29 cellular contexts compared by ENCODE assay signal in genomic region chr4:100244347-100244746, GRCh38. TPM values are rescaled to one million over a fixed set of nuclear protein-coding genes. Genes with fewer than 3 reads are reported as not detected.
DNase-seq lines count a peak whose midpoint lies in the region; ATAC-seq, FAIRE-seq and TF ChIP-seq lines count a peak whose summit lies in the region.
"Had no signal": no experiment of that assay in that cellular context is flagged by ENCODE, and none has a peak within 500 bp of the region (broad histone marks: within the 10 kb centered on the region; RNA-seq: fewer than 3 reads in every experiment).

No MANE protein-coding gene starts in this region.

- peak; percentile 60 for FAIRE-seq in bronchial epithelial cell (lab: Jason Lieb, UNC)
- FAIRE-seq in urothelium cell line (lab: Jason Lieb, UNC) = peak; percentile 85
- FAIRE-seq: A204.1, GM12878, GM12892, GM19239 had no signal

- H3K36me3 ChIP-seq in bronchial epithelial cell (ENCODE audit: control insufficient read depth, insufficient read depth, low read length) = no peaks in the 10 kb centered on the region
- H3K36me3 ChIP-seq: BE2C, BLaER1 had no signal

- TF ChIP-seq CTCF in bronchial epithelial cell (IDR thresholded peaks at IDR 0.05; ENCODE audit: insufficient read depth, low read length, severe bottlenecking) (no peak), neural crest cell (conservative IDR thresholded peaks at IDR 0.05) (no peak), GM13977 (IDR thresholded peaks at IDR 0.05; ENCODE audit: extremely low read depth, insufficient read depth, missing control alignments) (no peak)

- in situ Hi-C loops in GM13977 (cut with MboI; ENCODE audit: low pct_unique_long_range_greater_than_20kb, low sequenced_read_pairs, unreplicated experiment) = no loop called here

- H3K4me1 Mint-ChIP-seq in neural crest cell = no peaks in the 10 kb centered on the region
- H3K4me1 Mint-ChIP-seq in stimulated activated effector memory CD8-positive, alpha-beta T cell treated with anti-CD3 and anti-CD28 coated beads, Interleukin-12 subunit alpha, Interleukin-12 subunit beta, amount 100 ng/mL, for 72 hours = peaks cover 9% of the 10 kb centered on the region
- peaks cover 7% of the 10 kb centered on the region for H3K4me1 Mint-ChIP-seq in activated CD4-positive, alpha-beta memory T cell treated with anti-CD3 and anti-CD28 coated beads, Interleukin-2, amount 10 ng/mL, durations not matched to agents 7 days and 5 days
- H3K4me1 Mint-ChIP-seq: CD14-positive monocyte had no signal

- DNase-seq in bronchial epithelial cell (ENCODE audit: low read depth) = no peak
- no peak for DNase-seq in neural crest cell (ENCODE audit: low read depth, low spot score)
- no peak for DNase-seq in stimulated activated effector memory CD8-positive, alpha-beta T cell treated with anti-CD3 and anti-CD28 coated beads, Interleukin-12 subunit alpha, Interleukin-12 subunit beta, amount 100 ng/mL, for 72 hours (ENCODE audit: low spot score in 2 of 2)
- no peak for DNase-seq in urothelium cell line (ENCODE audit: low spot score)
- no peak for DNase-seq in activated CD4-positive, alpha-beta memory T cell treated with anti-CD3 and anti-CD28 coated beads, Interleukin-2, amount 10 ng/mL, durations not matched to agents 7 days and 5 days
- no peak for DNase-seq in GM13977 (ENCODE audit: low spot score)
- DNase-seq: 8988T; ACHN; BE2C; C1 segment of cervical spinal cord; CD4-positive, alpha-beta memory T cell; CD4-positive, CD25-positive, alpha-beta regulatory T cell; CD8-positive, alpha-beta memory T cell; COR-L47; DMS 273 treated with DMSO at 0.1 percent for 48 hours; DMS153; DMS53; DMS79; DND-41; EL; GDM1 had no signal

- no peak overlapping the region for H3K4me3 Mint-ChIP-seq in neural crest cell
- no peak overlapping the region for H3K4me3 Mint-ChIP-seq in stimulated activated effector memory CD8-positive, alpha-beta T cell treated with anti-CD3 and anti-CD28 coated beads, Interleukin-12 subunit alpha, Interleukin-12 subunit beta, amount 100 ng/mL, for 72 hours
- no peak overlapping the region for H3K4me3 Mint-ChIP-seq in activated CD4-positive, alpha-beta memory T cell treated with anti-CD3 and anti-CD28 coated beads, Interleukin-2, amount 10 ng/mL, durations not matched to agents 7 days and 5 days
- H3K4me3 Mint-ChIP-seq: CD14-positive monocyte; CD4-positive, alpha-beta memory T cell; CD4-positive, CD25-positive, alpha-beta regulatory T cell; CD8-positive, alpha-beta memory T cell had no signal

- H3K4me3 ChIP-seq in bronchial epithelial cell (ENCODE audit: low read depth, low read length) = no peak overlapping the region
- H3K4me3 ChIP-seq: BLaER1, GM12878 had no signal

- peak overlapping the region; percentile 21 for H3K27ac Mint-ChIP-seq in neural crest cell (ENCODE audit: unreplicated experiment)
- no peak overlapping the region for H3K27ac Mint-ChIP-seq in stimulated activated effector memory CD8-positive, alpha-beta T cell treated with anti-CD3 and anti-CD28 coated beads, Interleukin-12 subunit alpha, Interleukin-12 subunit beta, amount 100 ng/mL, for 72 hours
- no peak overlapping the region for H3K27ac Mint-ChIP-seq in activated CD4-positive, alpha-beta memory T cell treated with anti-CD3 and anti-CD28 coated beads, Interleukin-2, amount 10 ng/mL, durations not matched to agents 7 days and 5 days
- H3K27ac Mint-ChIP-seq: CD14-positive monocyte; CD4-positive, alpha-beta memory T cell; CD4-positive, CD25-positive, alpha-beta regulatory T cell; CD8-positive, alpha-beta memory T cell had no signal

- POLR2A ChIA-PET in activated CD4-positive, alpha-beta memory T cell treated with anti-CD3 and anti-CD28 coated beads, Interleukin-2, amount 10 ng/mL, durations not matched to agents 7 days and 5 days (lab: Charles Lee) = no interaction called here

- peak; percentile 55 for ATAC-seq in stimulated activated effector memory CD8-positive, alpha-beta T cell treated with anti-CD3 and anti-CD28 coated beads, Interleukin-12 subunit alpha, Interleukin-12 subunit beta, amount 100 ng/mL, for 72 hours
- no peak for ATAC-seq in GM21717 (IDR thresholded peaks at IDR 0.05; ENCODE audit: unreplicated experiment)
- ATAC-seq: GM12878 had no signal

- peaks cover 6% of the 10 kb centered on the region for H3K9me3 Mint-ChIP-seq in neural crest cell
- H3K9me3 Mint-ChIP-seq in stimulated activated effector memory CD8-positive, alpha-beta T cell treated with anti-CD3 and anti-CD28 coated beads, Interleukin-12 subunit alpha, Interleukin-12 subunit beta, amount 100 ng/mL, for 72 hours = no peaks in the 10 kb centered on the region
- H3K9me3 Mint-ChIP-seq in activated CD4-positive, alpha-beta memory T cell treated with anti-CD3 and anti-CD28 coated beads, Interleukin-2, amount 10 ng/mL, durations not matched to agents 7 days and 5 days = no peaks in the 10 kb centered on the region

- H3K27me3 ChIP-seq in bronchial epithelial cell (ENCODE audit: control insufficient read depth, insufficient read depth, low read length) = no peaks in the 10 kb centered on the region
- H3K27me3 ChIP-seq: BE2C, BLaER1 had no signal

- H3K27me3 Mint-ChIP-seq in neural crest cell (ENCODE audit: low read depth) = no peaks in the 10 kb centered on the region
- peaks cover 2% of the 10 kb centered on the region for H3K27me3 Mint-ChIP-seq in activated CD4-positive, alpha-beta memory T cell treated with anti-CD3 and anti-CD28 coated beads, Interleukin-2, amount 10 ng/mL, durations not matched to agents 7 days and 5 days
- H3K27me3 Mint-ChIP-seq: CD8-positive, alpha-beta memory T cell had no signal

- no peaks in the 10 kb centered on the region for H3K36me3 Mint-ChIP-seq in neural crest cell (ENCODE audit: low read depth)
- H3K36me3 Mint-ChIP-seq in stimulated activated effector memory CD8-positive, alpha-beta T cell treated with anti-CD3 and anti-CD28 coated beads, Interleukin-12 subunit alpha, Interleukin-12 subunit beta, amount 100 ng/mL, for 72 hours = no peaks in the 10 kb centered on the region
- H3K36me3 Mint-ChIP-seq in activated CD4-positive, alpha-beta memory T cell treated with anti-CD3 and anti-CD28 coated beads, Interleukin-2, amount 10 ng/mL, durations not matched to agents 7 days and 5 days (ENCODE audit: low read depth) = no peaks in the 10 kb centered on the region
- H3K36me3 Mint-ChIP-seq: CD14-positive monocyte; CD4-positive, alpha-beta memory T cell; CD4-positive, CD25-positive, alpha-beta regulatory T cell; CD8-positive, alpha-beta memory T cell had no signal

- CTCF ChIA-PET in activated CD4-positive, alpha-beta memory T cell treated with anti-CD3 and anti-CD28 coated beads, Interleukin-2, amount 10 ng/mL, durations not matched to agents 7 days and 5 days (lab: Charles Lee) = no interaction called here

RNA-seq across cellular contexts. Expression of gene DDIT4L, which starts 54.1 kb away (rescaled TPM):
- 0.26 TPM in 2 replicates for total RNA-seq in bronchial epithelial cell
- total RNA-seq in neural crest cell = 0.14 and 0.18 TPM in 2 replicates
- 1 to 10 TPM; 1.1 to 1.3 TPM for total RNA-seq in activated CD4-positive, alpha-beta memory T cell treated with anti-CD3 and anti-CD28 coated beads, Interleukin-2, amount 10 ng/mL, durations not matched to agents 7 days and 5 days
- total RNA-seq: CD4-positive, alpha-beta memory T cell; CD4-positive, CD25-positive, alpha-beta regulatory T cell; CD8-positive, alpha-beta memory T cell; Daoy had no signal
